In genomic region chr17:47949197-47949759, GRCh38 we compare ENCODE assay signal across 8 cellular contexts. TPM values are rescaled to one million over a fixed set of nuclear protein-coding genes. Genes with fewer than 3 reads are reported as not detected.
A peak's percentile ranks its signal among the peaks of the same experiment; 100 is the strongest.
DNase-seq lines count a peak whose midpoint lies in the region; ATAC-seq and TF ChIP-seq lines count a peak whose summit lies in the region.

No MANE protein-coding gene starts in this region.

- CTCF ChIA-PET in activated CD8-positive, alpha-beta T cell treated with anti-CD3 and anti-CD28 coated beads for 36 hours (lab: Charles Lee) = interaction anchor here (0.6 to 16.3 kb wide), 40 partner anchors 8 to 691 kb away, joined by 3 to 284 read pairs (median 4); partner anchors contain the start of genes CDK5RAP3, LRRC46, MRPL10 and PNPO

- intact Hi-C loops in activated CD8-positive, alpha-beta T cell treated with anti-CD3 and anti-CD28 coated beads for 36 hours (cut with micrococcal nuclease) = loop anchor here (10.0 kb wide), 1 partner anchor 66 kb away; no protein-coding TSS in a partner anchor

- peaks cover 50% of the 10 kb centered on the region for H3K4me1 Mint-ChIP-seq in activated CD8-positive, alpha-beta T cell treated with anti-CD3 and anti-CD28 coated beads for 36 hours (ENCODE audit: low read depth)

- peaks cover 40% of the 10 kb centered on the region for H3K36me3 Mint-ChIP-seq in activated CD8-positive, alpha-beta T cell treated with anti-CD3 and anti-CD28 coated beads for 36 hours (ENCODE audit: low read depth)

- no peaks in the 10 kb centered on the region for H3K27me3 Mint-ChIP-seq in activated CD8-positive, alpha-beta T cell treated with anti-CD3 and anti-CD28 coated beads for 36 hours

- POLR2A ChIA-PET in activated CD8-positive, alpha-beta T cell treated with anti-CD3 and anti-CD28 coated beads for 36 hours (lab: Charles Lee) = interaction anchor here (0.7 to 2.7 kb wide), 10 partner anchors 8 to 127 kb away, joined by 3 to 10 read pairs (median 3); partner anchors contain the start of gene PNPO

- H3K4me3 Mint-ChIP-seq in activated CD8-positive, alpha-beta T cell treated with anti-CD3 and anti-CD28 coated beads for 36 hours = peak overlapping the region; percentile 47

- DNase-seq in NCI-H748 treated with DMSO at 0.1 percent for 48 hours (lab: John Stamatoyannopoulos, UW) (peak; percentile 66), medulla oblongata (ENCODE audit: extremely low spot score) (peak; percentile 88)
- peak; percentile 89 for DNase-seq in activated CD8-positive, alpha-beta T cell treated with anti-CD3 and anti-CD28 coated beads for 36 hours
- DNase-seq in effector CD4-positive, alpha-beta T cell = peak; percentile 80
- DNase-seq in stimulated activated CD4-positive, alpha-beta T cell treated with anti-CD3 and anti-CD28 coated beads, TNF-alpha, amount 100 ng/mL, for 24 hours (ENCODE audit: low read depth in 3 of 3) = peak; percentile 55 to 83 (median 60)

- H3K9me3 Mint-ChIP-seq in activated CD8-positive, alpha-beta T cell treated with anti-CD3 and anti-CD28 coated beads for 36 hours = no peaks in the 10 kb centered on the region

- peak; percentile 93 for TF ChIP-seq CTCF in GM12874 (IDR thresholded peaks at IDR 0.05; ENCODE audit: insufficient read depth, low read depth, low read length)
- peak; percentile 95 for TF ChIP-seq CTCF in activated CD8-positive, alpha-beta T cell treated with anti-CD3 and anti-CD28 coated beads for 36 hours (IDR thresholded peaks at IDR 0.05)

- peak; percentile 49 for ATAC-seq in HG03571 (IDR thresholded peaks at IDR 0.05; ENCODE audit: unreplicated experiment)
- peak; percentile 64 for ATAC-seq in activated CD8-positive, alpha-beta T cell treated with anti-CD3 and anti-CD28 coated beads for 36 hours
- no peak for ATAC-seq in GM18858 (IDR thresholded peaks at IDR 0.05; ENCODE audit: unreplicated experiment)

- H3K27ac Mint-ChIP-seq in activated CD8-positive, alpha-beta T cell treated with anti-CD3 and anti-CD28 coated beads for 36 hours = peak overlapping the region; percentile 78

RNA-seq across cellular contexts. Expression of gene PNPO, which starts 7.9 kb away (rescaled TPM):
- 10 to 100 TPM; 41.0 to 42.7 TPM for total RNA-seq in activated CD8-positive, alpha-beta T cell treated with anti-CD3 and anti-CD28 coated beads for 36 hours

RNA-seq across cellular contexts. Expression of gene PRR15L, which starts 8.4 kb away (rescaled TPM):
- total RNA-seq in activated CD8-positive, alpha-beta T cell treated with anti-CD3 and anti-CD28 coated beads for 36 hours = not detected

RNA-seq across cellular contexts. Expression of gene CDK5RAP3, which starts 21.6 kb away (rescaled TPM):
- 100 to 1,000 TPM; 161 to 171 TPM for total RNA-seq in activated CD8-positive, alpha-beta T cell treated with anti-CD3 and anti-CD28 coated beads for 36 hours

RNA-seq across cellular contexts. Expression of gene SP2, which starts 53.2 kb away (rescaled TPM):
- 10 to 100 TPM; 11.5 to 13.2 TPM for total RNA-seq in activated CD8-positive, alpha-beta T cell treated with anti-CD3 and anti-CD28 coated beads for 36 hours
